Comparison of ENCODE assay signal across 1 cellular context in genomic region chr2:109021895-109022300, GRCh38.
TF ChIP-seq lines count a peak whose summit lies in the region.

No MANE protein-coding gene starts in this region.

TF ChIP-seq in HepG2, 621 proteins besides CTCF, POLR2A, EP300 and RAD21 (continued from another document and continues in another):
- TF ChIP-seq PAXIP1 (CRISPR knock-in tag; conservative IDR thresholded peaks at IDR 0.05) (0 out of 2 replicates have a peak, but pooled peaks have one; percentile 25), HOXA3 (CRISPR knock-in tag; IDR thresholded peaks at IDR 0.05) (peak; percentile 50; the same call in 1 of the 2 replicates), USF2 (IDR thresholded peaks at IDR 0.05; ENCODE audit: low read depth, low read length) (no peak), USF2 (CRISPR knock-in tag; IDR thresholded peaks at IDR 0.05; ENCODE audit: borderline replicate concordance) (no peak), AGO2 (optimal IDR thresholded peaks at IDR 0.05; ENCODE audit: low read depth, low read length) (no peak), ZNF691 (CRISPR knock-in tag; IDR thresholded peaks at IDR 0.05; ENCODE audit: borderline replicate concordance, low read depth) (no peak), BRCA1 (CRISPR knock-in tag; IDR thresholded peaks at IDR 0.05) (no peak), SALL1 (CRISPR knock-in tag; IDR thresholded peaks at IDR 0.05) (peak; percentile 89), CEBPG (CRISPR knock-in tag; IDR thresholded peaks at IDR 0.05) (peak; percentile 48; the same call in 1 of the 2 replicates), SNAPC4 (CRISPR knock-in tag; IDR thresholded peaks at IDR 0.05) (no peak), SMYD3 (CRISPR knock-in tag; IDR thresholded peaks at IDR 0.05) (no peak), NR2F6 (IDR thresholded peaks at IDR 0.05) (no peak), NR2F6 (CRISPR knock-in tag; IDR thresholded peaks at IDR 0.05) (0 out of 2 replicates have a peak, but pooled peaks have one; percentile 24), ARID2 (CRISPR knock-in tag; IDR thresholded peaks at IDR 0.05; ENCODE audit: borderline replicate concordance) (no peak), FOXA1 (IDR thresholded peaks at IDR 0.05) (no peak), FOXA1 (CRISPR knock-in tag; IDR thresholded peaks at IDR 0.05) (peak; percentile 42; the same call in 1 of the 2 replicates), TRAFD1 (CRISPR knock-in tag; IDR thresholded peaks at IDR 0.05; ENCODE audit: borderline replicate concordance) (0 out of 2 replicates have a peak, but pooled peaks have one; percentile 35), ZNF713 (CRISPR knock-in tag; IDR thresholded peaks at IDR 0.05) (0 out of 2 replicates have a peak, but pooled peaks have one; percentile 68), BCL6 (CRISPR knock-in tag; IDR thresholded peaks at IDR 0.05) (peak; percentile 63), THRA (CRISPR knock-in tag; IDR thresholded peaks at IDR 0.05; ENCODE audit: borderline replicate concordance) (peak; percentile 35; the same call in 1 of the 2 replicates), PITX1 (CRISPR knock-in tag; IDR thresholded peaks at IDR 0.05) (0 out of 2 replicates have a peak, but pooled peaks have one; percentile 36), ZNF563 (CRISPR knock-in tag; IDR thresholded peaks at IDR 0.05) (peak; percentile 31; the same call in 1 of the 2 replicates), HNF4A (CRISPR knock-in tag; IDR thresholded peaks at IDR 0.05) (peak; percentile 66), CHD2 (IDR thresholded peaks at IDR 0.05; ENCODE audit: low read depth, low read length) (no peak), ZBTB34 (CRISPR knock-in tag; IDR thresholded peaks at IDR 0.05) (0 out of 2 replicates have a peak, but pooled peaks have one; percentile 49), MTA3 (CRISPR knock-in tag; IDR thresholded peaks at IDR 0.05) (no peak), ZNF768 (CRISPR knock-in tag; IDR thresholded peaks at IDR 0.05) (peak; percentile 50; the same call in 1 of the 2 replicates), ZNF850 (CRISPR knock-in tag; conservative IDR thresholded peaks at IDR 0.05) (no peak), ZNF841 (CRISPR knock-in tag; IDR thresholded peaks at IDR 0.05; ENCODE audit: borderline replicate concordance) (no peak), RNF219 (CRISPR knock-in tag; IDR thresholded peaks at IDR 0.05) (no peak), RXRA (CRISPR knock-in tag; IDR thresholded peaks at IDR 0.05) (peak; percentile 73; the same call in 1 of the 2 replicates), ZNF710 (CRISPR knock-in tag; IDR thresholded peaks at IDR 0.05; ENCODE audit: borderline replicate concordance) (0 out of 2 replicates have a peak, but pooled peaks have one; percentile 18), DNMT1 (CRISPR knock-in tag; IDR thresholded peaks at IDR 0.05) (0 out of 2 replicates have a peak, but pooled peaks have one; percentile 62), MTA1 (CRISPR knock-in tag; IDR thresholded peaks at IDR 0.05; ENCODE audit: borderline replicate concordance) (peak; percentile 60; the same call in 1 of the 2 replicates)
